In the genomic region with DNA sequence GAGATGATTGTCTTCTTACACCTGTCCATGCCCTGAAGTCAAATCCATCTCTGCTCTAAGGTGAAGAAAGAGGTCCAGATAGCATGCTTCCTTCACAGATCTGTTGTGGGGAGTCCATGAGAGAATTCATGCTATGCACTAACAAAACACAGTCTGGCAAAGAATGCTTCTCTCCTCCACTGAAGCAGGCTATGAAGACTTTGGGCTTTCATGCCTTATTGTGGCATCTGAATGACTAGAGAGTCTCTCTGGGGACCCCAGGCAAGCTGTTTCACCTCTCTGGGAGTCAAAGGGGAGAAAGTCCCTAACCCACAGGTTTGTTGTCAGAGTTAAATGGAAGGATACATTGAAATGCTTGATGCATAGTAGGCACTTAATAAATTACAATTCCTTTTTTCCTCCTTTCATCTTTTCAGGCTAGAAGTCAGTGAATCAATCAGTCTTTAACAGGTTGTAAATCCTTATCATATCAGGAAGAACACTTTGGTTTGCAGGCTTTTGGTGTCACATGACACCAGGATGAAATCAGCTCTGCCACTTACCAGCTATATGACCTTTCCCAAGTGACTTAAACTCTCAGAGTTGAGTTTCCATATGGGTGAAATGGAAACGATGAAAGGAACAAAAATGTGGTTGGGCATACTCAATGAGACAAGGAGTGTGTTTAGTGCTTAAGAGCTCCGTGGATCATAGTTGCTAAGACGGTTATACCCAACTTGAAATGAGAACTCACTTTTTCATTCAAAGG, we compare ENCODE assay signal across 15 cellular contexts.
"Had no signal": no experiment of that assay in that cellular context is flagged by ENCODE, and none has a peak within 500 bp of the region (broad histone marks: within the 10 kb centered on the region; RNA-seq: fewer than 3 reads in every experiment).

No MANE protein-coding gene starts in this region.

- H3K4me1 Mint-ChIP-seq: activated naive CD8-positive, alpha-beta T cell treated with anti-CD3 and anti-CD28 coated beads, Interleukin-2, amount 10 ng/mL, durations not matched to agents 7 days and 5 days; naive thymus-derived CD4-positive, alpha-beta T cell; stimulated activated effector memory CD8-positive, alpha-beta T cell treated with anti-CD3 and anti-CD28 coated beads, Interleukin-12 subunit alpha, Interleukin-12 subunit beta, amount 100 ng/mL, for 72 hours had no signal

- H3K4me3 Mint-ChIP-seq: activated naive CD8-positive, alpha-beta T cell treated with anti-CD3 and anti-CD28 coated beads, Interleukin-2, amount 10 ng/mL, durations not matched to agents 7 days and 5 days; activated T-helper 1 cell treated with anti-CD3 and anti-CD28 coated beads, Interleukin-12 subunit alpha, Interleukin-12 subunit beta, Interleukin-2, Interleukin-4 antibody, amounts not matched to agents 30 ng/mL and 10 ng/mL and 1 ng/mL, durations not matched to agents 14 hours and 24 hours and 36 hours; naive thymus-derived CD4-positive, alpha-beta T cell; stimulated activated effector memory CD8-positive, alpha-beta T cell treated with anti-CD3 and anti-CD28 coated beads, Interleukin-12 subunit alpha, Interleukin-12 subunit beta, amount 100 ng/mL, for 72 hours had no signal

- H3K36me3 ChIP-seq: brain microvascular endothelial cell, heart left ventricle, neutrophil, thoracic aorta, upper lobe of right lung had no signal

- H3K4me1 ChIP-seq: parathyroid adenoma, upper lobe of right lung had no signal

- H3K9me3 Mint-ChIP-seq: activated naive CD8-positive, alpha-beta T cell treated with anti-CD3 and anti-CD28 coated beads, Interleukin-2, amount 10 ng/mL, durations not matched to agents 7 days and 5 days; activated T-helper 1 cell treated with anti-CD3 and anti-CD28 coated beads, Interleukin-12 subunit alpha, Interleukin-12 subunit beta, Interleukin-2, Interleukin-4 antibody, amounts not matched to agents 30 ng/mL and 10 ng/mL and 1 ng/mL, durations not matched to agents 14 hours and 24 hours and 36 hours; stimulated activated effector memory CD8-positive, alpha-beta T cell treated with anti-CD3 and anti-CD28 coated beads, Interleukin-12 subunit alpha, Interleukin-12 subunit beta, amount 100 ng/mL, for 72 hours had no signal

- H3K27me3 ChIP-seq: brain microvascular endothelial cell, heart left ventricle, neutrophil, upper lobe of right lung had no signal

- H3K9me3 ChIP-seq: heart left ventricle, mucosa of descending colon, neutrophil, thoracic aorta, upper lobe of right lung had no signal

- ATAC-seq: left colon; mucosa of descending colon; naive thymus-derived CD4-positive, alpha-beta T cell; stimulated activated effector memory CD8-positive, alpha-beta T cell treated with anti-CD3 and anti-CD28 coated beads, Interleukin-12 subunit alpha, Interleukin-12 subunit beta, amount 100 ng/mL, for 72 hours had no signal

- H3K36me3 Mint-ChIP-seq: activated naive CD8-positive, alpha-beta T cell treated with anti-CD3 and anti-CD28 coated beads, Interleukin-2, amount 10 ng/mL, durations not matched to agents 7 days and 5 days; naive thymus-derived CD4-positive, alpha-beta T cell; stimulated activated effector memory CD8-positive, alpha-beta T cell treated with anti-CD3 and anti-CD28 coated beads, Interleukin-12 subunit alpha, Interleukin-12 subunit beta, amount 100 ng/mL, for 72 hours had no signal

- H3K27ac Mint-ChIP-seq: activated naive CD8-positive, alpha-beta T cell treated with anti-CD3 and anti-CD28 coated beads, Interleukin-2, amount 10 ng/mL, durations not matched to agents 7 days and 5 days; activated T-helper 1 cell treated with anti-CD3 and anti-CD28 coated beads, Interleukin-12 subunit alpha, Interleukin-12 subunit beta, Interleukin-2, Interleukin-4 antibody, amounts not matched to agents 30 ng/mL and 10 ng/mL and 1 ng/mL, durations not matched to agents 14 hours and 24 hours and 36 hours; naive thymus-derived CD4-positive, alpha-beta T cell; stimulated activated effector memory CD8-positive, alpha-beta T cell treated with anti-CD3 and anti-CD28 coated beads, Interleukin-12 subunit alpha, Interleukin-12 subunit beta, amount 100 ng/mL, for 72 hours had no signal

- H3K79me2 ChIP-seq: parathyroid adenoma had no signal

- H3K27ac ChIP-seq: brain microvascular endothelial cell, neutrophil, parathyroid adenoma, thoracic aorta, upper lobe of right lung had no signal

- H2AFZ ChIP-seq: parathyroid adenoma had no signal

- DNase-seq: activated CD4-positive, alpha-beta T cell treated with anti-CD3 and anti-CD28 coated beads, Interleukin-2, amount 50 U/mL, for 1 hour; activated naive CD4-positive, alpha-beta T cell; activated naive CD8-positive, alpha-beta T cell treated with anti-CD3 and anti-CD28 coated beads, Interleukin-2, amount 10 ng/mL, durations not matched to agents 7 days and 5 days; brain microvascular endothelial cell; mucosa of descending colon; naive thymus-derived CD4-positive, alpha-beta T cell; upper lobe of right lung had no signal

- H3K4me3 ChIP-seq: heart left ventricle, lung, mucosa of descending colon, thoracic aorta, upper lobe of right lung had no signal

- H3K9ac ChIP-seq: parathyroid adenoma had no signal

- H3K27me3 Mint-ChIP-seq: activated naive CD8-positive, alpha-beta T cell treated with anti-CD3 and anti-CD28 coated beads, Interleukin-2, amount 10 ng/mL, durations not matched to agents 7 days and 5 days had no signal
